Comparison of ENCODE assay signal across 9 cellular contexts in the genomic region with DNA sequence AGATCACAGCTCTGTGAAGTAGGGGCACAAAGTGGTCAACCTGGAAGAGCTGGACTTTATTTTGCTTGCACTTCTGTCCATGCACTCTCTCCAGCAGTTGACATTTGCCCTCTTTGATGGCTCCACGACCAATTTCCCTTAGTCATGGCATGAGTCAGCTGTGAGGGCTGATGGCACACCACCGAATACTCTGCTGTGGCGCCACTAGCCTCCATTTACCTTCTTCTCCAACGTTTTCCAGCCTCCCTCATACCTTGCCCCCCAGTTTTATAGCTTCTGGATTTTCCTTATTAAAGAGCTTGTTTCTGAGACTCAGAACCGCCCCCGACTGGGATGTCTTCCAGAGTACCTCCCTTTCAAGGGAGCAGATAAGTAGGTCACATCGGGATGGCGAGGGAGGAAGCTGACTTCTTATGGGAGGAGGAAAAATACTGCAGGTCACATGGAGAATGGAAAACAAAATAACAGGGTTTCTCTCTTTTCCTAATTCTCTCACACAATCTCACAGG. TPM values are rescaled to one million over a fixed set of nuclear protein-coding genes. Genes with fewer than 3 reads are reported as not detected.
DNase-seq lines count a peak whose midpoint lies in the region; ATAC-seq, FAIRE-seq and TF ChIP-seq lines count a peak whose summit lies in the region.
"Had no signal": no experiment of that assay in that cellular context is flagged by ENCODE, and none has a peak within 500 bp of the region (broad histone marks: within the 10 kb centered on the region; RNA-seq: fewer than 3 reads in every experiment).

No MANE protein-coding gene starts in this region.

- peaks cover 44% of the 10 kb centered on the region for H3K4me1 Mint-ChIP-seq in activated CD4-positive, alpha-beta T cell treated with anti-CD3 and anti-CD28 coated beads, Interleukin-2, amount 10 ng/mL, durations not matched to agents 7 days and 5 days

- no peak for FAIRE-seq in GM12878 (lab: Jason Lieb, UNC)
- FAIRE-seq in keratinocyte (lab: Jason Lieb, UNC): peak; percentile 39
- no peak for FAIRE-seq in frontal cortex (lab: Jason Lieb, UNC)
- FAIRE-seq: urothelium cell line had no signal

- 74% methylated on average over 8 of the region's 8 CpGs for WGBS in GM12878 (ENCODE audit: insufficient coverage, insufficient replicate concordance, low lambda C conversion rate, missing lambda C conversion rate)

- in situ Hi-C loops in GM12878 (cut with MboI): no loop called here

- no TSS peak for BruUV-seq in GM12878 (replicated peaks; lab: Mats Ljungman, UMichigan)

- RAD21 ChIA-PET in GM12878 (lab: Charles Lee; ENCODE audit: unreplicated experiment): interaction anchor here (1.0 to 6.1 kb wide), 4 partner anchors 17 to 94 kb away, joined by 3 to 49 read pairs (median 4); no protein-coding TSS in a partner anchor

- no peaks in the 10 kb centered on the region for H3K9me3 ChIP-seq in GM12878 (replicated peaks; ENCODE audit: control insufficient read depth, insufficient read depth, low read length)
- no peaks in the 10 kb centered on the region for H3K9me3 ChIP-seq in keratinocyte (ENCODE audit: control insufficient read depth, low read depth, low read length)
- H3K9me3 ChIP-seq in skeletal muscle tissue (ENCODE audit: control insufficient read depth in 3 of 3, low read length in 3 of 3): no peaks in the 10 kb centered on the region

- TF ChIP-seq EP300 in GM12878 (IDR thresholded peaks at IDR 0.05; ENCODE audit: borderline replicate concordance in 1 of 2, control insufficient read depth in 1 of 2, low read depth in 2 of 2, low read length in 2 of 2): no peak

- H3K36me3 Mint-ChIP-seq in activated CD4-positive, alpha-beta T cell treated with anti-CD3 and anti-CD28 coated beads, Interleukin-2, amount 10 ng/mL, durations not matched to agents 7 days and 5 days (ENCODE audit: low read depth): peaks cover 8% of the 10 kb centered on the region

- no peaks in the 10 kb centered on the region for H3K9me1 ChIP-seq in keratinocyte (ENCODE audit: control insufficient read depth, extremely low read depth, insufficient read depth, low read length)

- H3K27ac ChIP-seq in GM12878 (ENCODE audit: control insufficient read depth, insufficient read depth): no peak overlapping the region
- no peak overlapping the region for H3K27ac ChIP-seq in keratinocyte (ENCODE audit: control insufficient read depth, insufficient read depth, low read length)
- peak overlapping the region; percentile 96 for H3K27ac ChIP-seq in skeletal muscle tissue (ENCODE audit: low read depth, low read length)

- H2AFZ ChIP-seq in GM12878 (ENCODE audit: control insufficient read depth, low read depth, low read length): no peak overlapping the region
- peak overlapping the region; percentile 8 for H2AFZ ChIP-seq in keratinocyte (ENCODE audit: control insufficient read depth, low read length)

- dilution Hi-C loops in keratinocyte (cut with MboI; ENCODE audit: extremely low pct_ligation_motif_present, low sequenced_read_pairs): no loop called here

- H3K4me2 ChIP-seq in GM12878 (ENCODE audit: control insufficient read depth, insufficient read depth): peak overlapping the region; percentile 92; the same call in 1 of the 2 replicates
- H3K4me2 ChIP-seq in keratinocyte (ENCODE audit: control insufficient read depth, extremely low read depth, insufficient read depth, low read depth, low read length): peak overlapping the region; percentile 48

- no peaks in the 10 kb centered on the region for H3K9me3 Mint-ChIP-seq in activated CD4-positive, alpha-beta T cell treated with anti-CD3 and anti-CD28 coated beads, Interleukin-2, amount 10 ng/mL, durations not matched to agents 7 days and 5 days

- peak; percentile 59 for DNase-seq in HCEC 1CT
- DNase-seq in GM12878 (ENCODE audit: low read depth, low spot score): no peak
- no peak for DNase-seq in keratinocyte (ENCODE audit: low read depth, low spot score)
- DNase-seq in activated CD4-positive, alpha-beta T cell treated with anti-CD3 and anti-CD28 coated beads, Interleukin-2, amount 10 ng/mL, durations not matched to agents 7 days and 5 days: no peak
- DNase-seq in frontal cortex (ENCODE audit: low spot score in 2 of 2): no peak

- H4K20me1 ChIP-seq in GM12878 (ENCODE audit: control insufficient read depth, insufficient read depth): no peaks in the 10 kb centered on the region
- no peaks in the 10 kb centered on the region for H4K20me1 ChIP-seq in keratinocyte (ENCODE audit: control insufficient read depth, extremely low read depth, insufficient read depth, low read length)

- TF ChIP-seq RAD21 in GM12878 (IDR thresholded peaks at IDR 0.05; ENCODE audit: insufficient read depth, low read depth, low read length): no peak

- H3K27me3 ChIP-seq in GM12878 (replicated peaks in 1 of 2; ENCODE audit: control insufficient read depth in 2 of 2, insufficient read depth in 2 of 2, low read length in 1 of 2) (no peaks in the 10 kb centered on the region), keratinocyte (ENCODE audit: control insufficient read depth, extremely low read depth, insufficient read depth, low read length) (no peaks in the 10 kb centered on the region), skeletal muscle tissue (ENCODE audit: control insufficient read depth in 3 of 3, insufficient read depth in 3 of 3, low read length in 3 of 3) (no peaks in the 10 kb centered on the region)

- no peak overlapping the region for H3K27ac Mint-ChIP-seq in activated CD4-positive, alpha-beta T cell treated with anti-CD3 and anti-CD28 coated beads, Interleukin-2, amount 10 ng/mL, durations not matched to agents 7 days and 5 days

- no peaks in the 10 kb centered on the region for H3K27me3 Mint-ChIP-seq in activated CD4-positive, alpha-beta T cell treated with anti-CD3 and anti-CD28 coated beads, Interleukin-2, amount 10 ng/mL, durations not matched to agents 7 days and 5 days

- SMC1A ChIA-PET in GM12878 (lab: Charles Lee; ENCODE audit: uncharacterized antibody, unreplicated experiment): interaction anchor here (0.9 to 4.0 kb wide), 9 partner anchors 13 to 169 kb away, joined by 3 to 22 read pairs (median 5); no protein-coding TSS in a partner anchor

- intact Hi-C loops in GM12878 (cut with micrococcal nuclease; ENCODE audit: unreplicated experiment): no loop called here

- no peak overlapping the region for H3K4me3 Mint-ChIP-seq in activated CD4-positive, alpha-beta T cell treated with anti-CD3 and anti-CD28 coated beads, Interleukin-2, amount 10 ng/mL, durations not matched to agents 7 days and 5 days

- peaks cover 23% of the 10 kb centered on the region for H3K79me2 ChIP-seq in GM12878 (ENCODE audit: control insufficient read depth, insufficient read depth, low read length)
- H3K79me2 ChIP-seq in keratinocyte (ENCODE audit: control insufficient read depth, insufficient read depth, low read length): no peaks in the 10 kb centered on the region

- TF ChIP-seq POLR2A in GM12878 (IDR thresholded peaks at IDR 0.05; ENCODE audit: low read depth, low read length): no peak

- POLR2A ChIA-PET in GM12878 (lab: Charles Lee): interaction anchor here (0.7 to 5.9 kb wide), 8 partner anchors 13 to 105 kb away, joined by 3 to 47 read pairs (median 4); partner anchors contain the start of gene NINJ2
- POLR2A ChIA-PET in activated CD4-positive, alpha-beta T cell treated with anti-CD3 and anti-CD28 coated beads, Interleukin-2, amount 10 ng/mL, durations not matched to agents 7 days and 5 days (lab: Charles Lee): no interaction called here

- CTCF ChIA-PET in GM12878 (lab: Yijun Ruan, JAX): interaction anchor here (1.2 to 2.1 kb wide), 4 partner anchors 20 to 168 kb away, joined by 3 to 7 read pairs (median 4); no protein-coding TSS in a partner anchor
- CTCF ChIA-PET in activated CD4-positive, alpha-beta T cell treated with anti-CD3 and anti-CD28 coated beads, Interleukin-2, amount 10 ng/mL, durations not matched to agents 7 days and 5 days (lab: Charles Lee): interaction anchor here (1.0 to 2.7 kb wide), 8 partner anchors 13 to 193 kb away, joined by 3 to 8 read pairs (median 4); partner anchors contain the start of gene WNK1

- H3K9ac ChIP-seq in GM12878 (ENCODE audit: control insufficient read depth, insufficient read depth, low read length) (no peak overlapping the region), keratinocyte (ENCODE audit: control insufficient read depth, extremely low read depth, insufficient read depth, low read length) (no peak overlapping the region), skeletal muscle tissue (ENCODE audit: low read depth in 1 of 3, low read length in 3 of 3) (peak overlapping the region; percentile 17 to 73 (median 69))

- H3K4me3 ChIP-seq in GM12878 (no peak overlapping the region), keratinocyte (ENCODE audit: control insufficient read depth in 2 of 3, extremely low read depth in 1 of 3, insufficient read depth in 2 of 3, low read depth in 1 of 3, low read length in 3 of 3) (peak overlapping the region in 1 of 3 experiments; percentile 14), skeletal muscle tissue (ENCODE audit: low read length in 3 of 3) (peak overlapping the region; percentile 23 to 49 (median 46))

- peaks cover 52% of the 10 kb centered on the region for H3K4me1 ChIP-seq in GM12878 (ENCODE audit: control insufficient read depth, insufficient read depth, low read length)
- H3K4me1 ChIP-seq in keratinocyte (ENCODE audit: control insufficient read depth, extremely low read depth, insufficient read depth, low read length): peaks cover 22% of the 10 kb centered on the region
- H3K4me1 ChIP-seq in skeletal muscle tissue (ENCODE audit: control insufficient read depth in 3 of 3, insufficient read depth in 3 of 3, low read length in 3 of 3): peaks cover 45 to 48% (median 47%) of the 10 kb centered on the region in 3 donors

- H3K36me3 ChIP-seq in GM12878 (ENCODE audit: control insufficient read depth in 2 of 2, insufficient read depth in 2 of 2, low read length in 1 of 2) (peaks cover 0 to 8% of the 10 kb centered on the region in 2 experiments; a peak in 1 of 4 replicates), keratinocyte (ENCODE audit: control insufficient read depth in 2 of 2, extremely low read depth in 1 of 2, insufficient read depth in 2 of 2, low read length in 2 of 2) (no peaks in the 10 kb centered on the region), skeletal muscle tissue (ENCODE audit: control insufficient read depth in 3 of 3, insufficient read depth in 3 of 3, low read length in 3 of 3) (no peaks in the 10 kb centered on the region)

- no peak for TF ChIP-seq CTCF in GM12878 (IDR thresholded peaks at IDR 0.05 in 2 of 3, conservative IDR thresholded peaks at IDR 0.05 in 1 of 3; ENCODE audit: control insufficient read depth in 2 of 3, extremely low read depth in 1 of 3, insufficient read depth in 1 of 3, low read depth in 3 of 3, low read length in 3 of 3)
- no peak for TF ChIP-seq CTCF in keratinocyte (optimal IDR thresholded peaks at IDR 0.05 in 1 of 3, IDR thresholded peaks at IDR 0.05 in 1 of 3, conservative IDR thresholded peaks at IDR 0.05 in 1 of 3; ENCODE audit: extremely low read depth in 1 of 3, insufficient read depth in 2 of 3, low read length in 3 of 3)

- ATAC-seq in GM12878: no peak
- no peak for ATAC-seq in GM19452 (IDR thresholded peaks at IDR 0.05; ENCODE audit: unreplicated experiment)
- ATAC-seq in GM19035 (IDR thresholded peaks at IDR 0.05; ENCODE audit: unreplicated experiment): no peak

RNA-seq across cellular contexts. Expression of gene NINJ2, which starts 17.6 kb away (rescaled TPM):
- total RNA-seq in GM12878 (2013; cell fraction: nucleolus; rRNA removed): 1.5 and 1.8 TPM in 2 replicates
- total RNA-seq in GM12878 (2014; rRNA removed) (15.6 and 19.1 TPM in 2 replicates), GM12878 (2014; rRNA removed; fragmentation: Illumina TruSeq; extraction: Trizol) (12.0 and 14.0 TPM in 2 replicates), GM12878 (2021) (13.5 and 14.8 TPM in 2 replicates), skeletal muscle tissue (2.6 TPM), frontal cortex (2.9 TPM)
- polyA plus RNA-seq in GM12878 (2011; ENCODE audit: low read depth): 11.9 TPM
- polyA plus RNA-seq in GM12878 (2011; rRNA removed) (4.8 and 8.9 TPM in 2 replicates), GM12878 (2014; fragmentation: Illumina TruSeq; extraction: Trizol) (10.2 and 19.7 TPM in 2 replicates), GM12878 (2014; fragmentation: Nextera tagmentation; extraction: Ambion mirVana) (10 to 100 TPM; 36.6 to 51.6 TPM), GM12878 (2014; rRNA removed) (18.5 and 22.9 TPM in 2 replicates), GM12878 (2016; fragmentation: Nextera tagmentation; extraction: Ambion mirVana) (10 to 100 TPM; 22.9 to 24.2 TPM), keratinocyte (0.53 to 0.94 TPM (median 0.58 TPM) in 3 replicates)
- polyA plus RNA-seq in GM12878 (2011; cell fraction: cytosol; rRNA removed): 18.9 and 23.4 TPM in 2 replicates
- 6.9 and 10.1 TPM in 2 replicates for polyA plus RNA-seq in GM12878 (2011; cell fraction: nucleus; rRNA removed)
- polyA plus RNA-seq in GM12878 (2012): 11.3 and 16.1 TPM in 2 replicates
- 13.2 and 19.5 TPM in 2 replicates for polyA minus RNA-seq in GM12878 (2011; rRNA and poly(A)+ RNA removed)
- polyA minus RNA-seq in GM12878 (2011; cell fraction: cytosol; rRNA and poly(A)+ RNA removed): 5.4 TPM in 1 of 2 replicates, not detected in the other
- 1.1 and 1.6 TPM in 2 replicates for polyA minus RNA-seq in GM12878 (2011; cell fraction: nucleus; rRNA and poly(A)+ RNA removed)
- polyA plus RNA-seq in keratinocyte (2011; ENCODE audit: low read depth): 0.42 TPM
- 0.90 and 1.4 TPM in 2 replicates for polyA plus RNA-seq in keratinocyte (2011; cell fraction: cytosol; rRNA removed)
- 0.28 and 0.69 TPM in 2 replicates for polyA plus RNA-seq in keratinocyte (2011; cell fraction: nucleus; rRNA removed)
- polyA plus RNA-seq in keratinocyte (2012; ENCODE audit: low replicate concordance): 0.84 and 2.0 TPM in 2 replicates
- 0.61 to 2.1 TPM in 2 of 3 replicates, not detected in the other for polyA minus RNA-seq in keratinocyte
- not detected for polyA minus RNA-seq in keratinocyte (2011; cell fraction: cytosol; rRNA and poly(A)+ RNA removed)
- not detected in 2 replicates for polyA minus RNA-seq in keratinocyte (2011; cell fraction: nucleus; rRNA and poly(A)+ RNA removed)
- 1 to 10 TPM; 6.7 to 7.4 TPM for total RNA-seq in activated CD4-positive, alpha-beta T cell treated with anti-CD3 and anti-CD28 coated beads, Interleukin-2, amount 10 ng/mL, durations not matched to agents 7 days and 5 days

Comparison
In these comparisons a context has a peak if more than half of its experiments do, and no peak if none do; other contexts are left out.
1. H3K9ac ChIP-seq: peak in skeletal muscle tissue (3 of 3); none in GM12878 (single experiment) and keratinocyte (single experiment).